In the genomic region with DNA sequence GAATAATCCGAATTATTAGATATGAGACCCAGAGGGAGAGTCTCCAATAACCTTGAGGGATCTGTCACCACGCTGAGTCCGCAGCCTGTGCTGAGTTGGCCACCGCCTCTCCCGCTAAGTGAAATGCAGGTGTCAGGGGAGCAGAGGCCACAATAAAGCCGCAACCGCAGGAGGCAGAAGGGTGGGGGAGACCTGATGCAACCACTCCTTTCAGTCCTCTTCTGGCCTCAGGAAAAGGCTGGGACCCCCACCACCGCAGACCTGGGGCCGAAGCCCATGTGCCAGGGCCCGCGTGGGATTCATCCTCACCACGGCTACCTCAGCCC, we compare ENCODE assay signal across 1 cellular context.
TF ChIP-seq lines count a peak whose summit lies in the region.

No MANE protein-coding gene starts in this region.

TF ChIP-seq in K562, 482 proteins besides CTCF, POLR2A, EP300 and RAD21 (continued from another document and continues in another):
- TF ChIP-seq PRPF4 (IDR thresholded peaks at IDR 0.05; ENCODE audit: insufficient read depth, low read depth, low read length, poor library complexity, severe bottlenecking) (no peak), CREB3L1 (IDR thresholded peaks at IDR 0.05; ENCODE audit: borderline replicate concordance, low read depth) (peak; percentile 44; the same call in 1 of the 2 replicates), ZNF146 (CRISPR knock-in tag; IDR thresholded peaks at IDR 0.05; ENCODE audit: unreplicated experiment) (no peak), RBM22 (IDR thresholded peaks at IDR 0.05; ENCODE audit: low read depth, low read length, poor library complexity, severe bottlenecking) (peak; percentile 7), ILK (tag; IDR thresholded peaks at IDR 0.05; ENCODE audit: borderline replicate concordance, low read depth) (no peak), CCNT2 (IDR thresholded peaks at IDR 0.05; ENCODE audit: borderline replicate concordance, extremely low read depth, insufficient read length, low read depth, low read length) (peak; percentile 19), DMBX1 (CRISPR knock-in tag; IDR thresholded peaks at IDR 0.05; ENCODE audit: borderline replicate concordance) (no peak), DPF2 (IDR thresholded peaks at IDR 0.05) (peak; percentile 64; the same call in 1 of the 2 replicates), CBX3 (IDR thresholded peaks at IDR 0.05; ENCODE audit: borderline replicate concordance in 1 of 2, low read length in 2 of 2) (0 out of 3 replicates have a peak, but pooled peaks of 1 of the 2 experiments have one; percentile 45), MEIS2 (IDR thresholded peaks at IDR 0.05; ENCODE audit: partially characterized antibody) (peak; percentile 72), CEBPB (tag; IDR thresholded peaks at IDR 0.05) (peak; percentile 81), SMAD4 (CRISPR knock-in tag; conservative IDR thresholded peaks at IDR 0.05) (no peak), CEBPG (CRISPR knock-in tag; IDR thresholded peaks at IDR 0.05) (peak; percentile 92), CEBPG (tag; conservative IDR thresholded peaks at IDR 0.05 in 1 of 2, IDR thresholded peaks at IDR 0.05 in 1 of 2) (peak; percentile 45 to 57; a peak in 2 of 4 replicates), BRD9 (IDR thresholded peaks at IDR 0.05; ENCODE audit: low read depth, partially characterized antibody) (peak; percentile 64), ZFP30 (CRISPR knock-in tag; IDR thresholded peaks at IDR 0.05; ENCODE audit: borderline replicate concordance) (no peak), FOXM1 (IDR thresholded peaks at IDR 0.05; ENCODE audit: low read depth) (no peak), FOXM1 (CRISPR knock-in tag; IDR thresholded peaks at IDR 0.05; ENCODE audit: low read depth) (no peak), SIN3A (IDR thresholded peaks at IDR 0.05; ENCODE audit: borderline replicate concordance in 2 of 2, control insufficient read depth in 1 of 2, low read depth in 2 of 2, low read length in 2 of 2) (peak; percentile 5 to 49; a peak in 1 of 4 replicates), WHSC1 (IDR thresholded peaks at IDR 0.05; ENCODE audit: low read length) (no peak), U2AF2 (optimal IDR thresholded peaks at IDR 0.05; ENCODE audit: low read depth, low read length) (no peak), ZSCAN29 (IDR thresholded peaks at IDR 0.05) (peak; percentile 89), NFIX (CRISPR knock-in tag; IDR thresholded peaks at IDR 0.05; ENCODE audit: low read depth) (no peak), XRCC5 (IDR thresholded peaks at IDR 0.05; ENCODE audit: low read depth, low read length) (no peak), CBX8 (IDR thresholded peaks at IDR 0.05; ENCODE audit: borderline replicate concordance, extremely low read depth, low read depth, low read length, poor library complexity, severe bottlenecking) (no peak), MXD1 (CRISPR knock-in tag; IDR thresholded peaks at IDR 0.05; ENCODE audit: borderline replicate concordance, poor library complexity, severe bottlenecking) (peak; percentile 21), ATF4 (CRISPR knock-in tag; IDR thresholded peaks at IDR 0.05) (0 out of 2 replicates have a peak, but pooled peaks have one; percentile 55), TOE1 (IDR thresholded peaks at IDR 0.05; ENCODE audit: borderline replicate concordance) (no peak), TOE1 (CRISPR knock-in tag; IDR thresholded peaks at IDR 0.05; ENCODE audit: borderline replicate concordance, low read depth) (no peak), CBX1 (IDR thresholded peaks at IDR 0.05; ENCODE audit: low read depth) (no peak), XRCC4 (IDR thresholded peaks at IDR 0.05; ENCODE audit: extremely low read depth, insufficient read depth, insufficient read length) (no peak), ZNF668 (CRISPR knock-in tag; IDR thresholded peaks at IDR 0.05) (no peak), ZNF766 (CRISPR knock-in tag; conservative IDR thresholded peaks at IDR 0.05) (0 out of 2 replicates have a peak, but pooled peaks have one; percentile 27), FOXP1 (CRISPR knock-in tag; IDR thresholded peaks at IDR 0.05) (no peak), EP400 (IDR thresholded peaks at IDR 0.05) (peak; percentile 64), ZNF212 (CRISPR knock-in tag; IDR thresholded peaks at IDR 0.05) (no peak), LEF1 (IDR thresholded peaks at IDR 0.05) (no peak), NFXL1 (CRISPR knock-in tag; IDR thresholded peaks at IDR 0.05) (no peak), SMARCA4 (IDR thresholded peaks at IDR 0.05) (peak; percentile 15; the same call in 1 of the 2 replicates), NCOR1 (IDR thresholded peaks at IDR 0.05) (no peak), RHOXF2B (CRISPR knock-in tag; conservative IDR thresholded peaks at IDR 0.05) (no peak), FOS (IDR thresholded peaks at IDR 0.05; ENCODE audit: extremely low read depth, insufficient read length) (no peak), ESRRA (IDR thresholded peaks at IDR 0.05; ENCODE audit: borderline replicate concordance, low read depth) (peak; percentile 57; the same call in 1 of the 2 replicates), YY1 (IDR thresholded peaks at IDR 0.05; ENCODE audit: borderline replicate concordance in 1 of 3, control insufficient read depth in 1 of 3, extremely low read depth in 1 of 3, insufficient read depth in 3 of 3, insufficient read length in 1 of 3, insufficient replicate concordance in 2 of 3, low read depth in 1 of 3, low read length in 2 of 3) (peak in 1 of 3 experiments; percentile 26), TFAP4 (CRISPR knock-in tag; IDR thresholded peaks at IDR 0.05; ENCODE audit: borderline replicate concordance) (peak; percentile 11; the same call in 1 of the 2 replicates), ZNF133 (CRISPR knock-in tag; IDR thresholded peaks at IDR 0.05) (no peak), TRIM25 (IDR thresholded peaks at IDR 0.05; ENCODE audit: borderline replicate concordance) (no peak)
- TF ChIP-seq, protein P1, sequence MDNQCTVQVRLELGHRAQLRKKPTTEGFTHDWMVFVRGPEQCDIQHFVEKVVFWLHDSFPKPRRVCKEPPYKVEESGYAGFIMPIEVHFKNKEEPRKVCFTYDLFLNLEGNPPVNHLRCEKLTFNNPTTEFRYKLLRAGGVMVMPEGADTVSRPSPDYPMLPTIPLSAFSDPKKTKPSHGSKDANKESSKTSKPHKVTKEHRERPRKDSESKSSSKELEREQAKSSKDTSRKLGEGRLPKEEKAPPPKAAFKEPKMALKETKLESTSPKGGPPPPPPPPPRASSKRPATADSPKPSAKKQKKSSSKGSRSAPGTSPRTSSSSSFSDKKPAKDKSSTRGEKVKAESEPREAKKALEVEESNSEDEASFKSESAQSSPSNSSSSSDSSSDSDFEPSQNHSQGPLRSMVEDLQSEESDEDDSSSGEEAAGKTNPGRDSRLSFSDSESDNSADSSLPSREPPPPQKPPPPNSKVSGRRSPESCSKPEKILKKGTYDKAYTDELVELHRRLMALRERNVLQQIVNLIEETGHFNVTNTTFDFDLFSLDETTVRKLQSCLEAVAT (IDR thresholded peaks at IDR 0.05): peak in 1 of 2 experiments; percentile 70; a peak in 1 of 4 replicates
- TF ChIP-seq, protein P2, sequence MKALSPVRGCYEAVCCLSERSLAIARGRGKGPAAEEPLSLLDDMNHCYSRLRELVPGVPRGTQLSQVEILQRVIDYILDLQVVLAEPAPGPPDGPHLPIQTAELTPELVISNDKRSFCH (CRISPR knock-in tag; IDR thresholded peaks at IDR 0.05): no peak
- TF ChIP-seq, protein P2 (tag; IDR thresholded peaks at IDR 0.05): no peak
- TF ChIP-seq, protein P3, sequence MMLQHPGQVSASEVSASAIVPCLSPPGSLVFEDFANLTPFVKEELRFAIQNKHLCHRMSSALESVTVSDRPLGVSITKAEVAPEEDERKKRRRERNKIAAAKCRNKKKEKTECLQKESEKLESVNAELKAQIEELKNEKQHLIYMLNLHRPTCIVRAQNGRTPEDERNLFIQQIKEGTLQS (IDR thresholded peaks at IDR 0.05): peak; percentile 70
- TF ChIP-seq, protein P3 (CRISPR knock-in tag; conservative IDR thresholded peaks at IDR 0.05): no peak
- TF ChIP-seq, protein P4, sequence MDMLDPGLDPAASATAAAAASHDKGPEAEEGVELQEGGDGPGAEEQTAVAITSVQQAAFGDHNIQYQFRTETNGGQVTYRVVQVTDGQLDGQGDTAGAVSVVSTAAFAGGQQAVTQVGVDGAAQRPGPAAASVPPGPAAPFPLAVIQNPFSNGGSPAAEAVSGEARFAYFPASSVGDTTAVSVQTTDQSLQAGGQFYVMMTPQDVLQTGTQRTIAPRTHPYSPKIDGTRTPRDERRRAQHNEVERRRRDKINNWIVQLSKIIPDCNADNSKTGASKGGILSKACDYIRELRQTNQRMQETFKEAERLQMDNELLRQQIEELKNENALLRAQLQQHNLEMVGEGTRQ (CRISPR knock-in tag; IDR thresholded peaks at IDR 0.05): no peak
- TF ChIP-seq, protein P5, sequence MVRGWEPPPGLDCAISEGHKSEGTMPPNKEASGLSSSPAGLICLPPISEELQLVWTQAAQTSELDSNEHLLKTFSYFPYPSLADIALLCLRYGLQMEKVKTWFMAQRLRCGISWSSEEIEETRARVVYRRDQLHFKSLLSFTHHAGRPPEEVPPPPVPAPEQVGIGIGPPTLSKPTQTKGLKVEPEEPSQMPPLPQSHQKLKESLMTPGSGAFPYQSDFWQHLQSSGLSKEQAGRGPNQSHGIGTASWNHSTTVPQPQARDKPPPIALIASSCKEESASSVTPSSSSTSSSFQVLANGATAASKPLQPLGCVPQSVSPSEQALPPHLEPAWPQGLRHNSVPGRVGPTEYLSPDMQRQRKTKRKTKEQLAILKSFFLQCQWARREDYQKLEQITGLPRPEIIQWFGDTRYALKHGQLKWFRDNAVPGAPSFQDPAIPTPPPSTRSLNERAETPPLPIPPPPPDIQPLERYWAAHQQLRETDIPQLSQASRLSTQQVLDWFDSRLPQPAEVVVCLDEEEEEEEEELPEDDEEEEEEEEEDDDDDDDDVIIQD (CRISPR knock-in tag; IDR thresholded peaks at IDR 0.05): no peak
- TF ChIP-seq, protein P6, sequence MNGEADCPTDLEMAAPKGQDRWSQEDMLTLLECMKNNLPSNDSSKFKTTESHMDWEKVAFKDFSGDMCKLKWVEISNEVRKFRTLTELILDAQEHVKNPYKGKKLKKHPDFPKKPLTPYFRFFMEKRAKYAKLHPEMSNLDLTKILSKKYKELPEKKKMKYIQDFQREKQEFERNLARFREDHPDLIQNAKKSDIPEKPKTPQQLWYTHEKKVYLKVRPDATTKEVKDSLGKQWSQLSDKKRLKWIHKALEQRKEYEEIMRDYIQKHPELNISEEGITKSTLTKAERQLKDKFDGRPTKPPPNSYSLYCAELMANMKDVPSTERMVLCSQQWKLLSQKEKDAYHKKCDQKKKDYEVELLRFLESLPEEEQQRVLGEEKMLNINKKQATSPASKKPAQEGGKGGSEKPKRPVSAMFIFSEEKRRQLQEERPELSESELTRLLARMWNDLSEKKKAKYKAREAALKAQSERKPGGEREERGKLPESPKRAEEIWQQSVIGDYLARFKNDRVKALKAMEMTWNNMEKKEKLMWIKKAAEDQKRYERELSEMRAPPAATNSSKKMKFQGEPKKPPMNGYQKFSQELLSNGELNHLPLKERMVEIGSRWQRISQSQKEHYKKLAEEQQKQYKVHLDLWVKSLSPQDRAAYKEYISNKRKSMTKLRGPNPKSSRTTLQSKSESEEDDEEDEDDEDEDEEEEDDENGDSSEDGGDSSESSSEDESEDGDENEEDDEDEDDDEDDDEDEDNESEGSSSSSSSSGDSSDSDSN (IDR thresholded peaks at IDR 0.05; ENCODE audit: borderline replicate concordance in 1 of 2, low read depth in 2 of 2, low read length in 2 of 2): no peak
